33 cellular contexts compared by ENCODE assay signal in the genomic region with DNA sequence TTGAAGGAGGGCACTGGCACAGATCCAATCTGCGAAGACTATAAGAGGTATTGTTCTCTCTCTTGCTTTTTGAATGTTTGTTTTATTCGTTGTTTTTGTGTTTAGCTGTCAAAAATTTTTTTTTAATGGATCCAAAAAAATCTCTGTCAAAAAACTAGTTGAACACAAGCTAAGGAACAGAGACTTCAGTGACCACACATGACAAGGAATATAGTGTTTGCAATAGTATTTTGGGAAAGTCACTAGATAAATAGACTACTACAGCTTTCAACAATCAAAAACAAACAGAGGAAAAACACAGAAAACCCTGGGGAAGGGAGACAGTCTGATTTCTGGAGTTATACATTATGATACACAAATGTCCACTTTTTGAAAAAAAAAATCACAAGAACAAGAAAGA.
"Had no signal": no experiment of that assay in that cellular context is flagged by ENCODE, and none has a peak within 500 bp of the region (broad histone marks: within the 10 kb centered on the region; RNA-seq: fewer than 3 reads in every experiment).

No MANE protein-coding gene starts in this region.

- H3K36me3 ChIP-seq: adrenal gland, esophagus squamous epithelium had no signal

- H3K27me3 ChIP-seq: adrenal gland, body of pancreas had no signal

- H3K4me1 Mint-ChIP-seq: activated CD4-positive, alpha-beta T cell treated with anti-CD3 and anti-CD28 coated beads for 36 hours; activated CD4-positive, alpha-beta T cell treated with anti-CD3 and anti-CD28 coated beads, Interleukin-2, amount 10 ng/mL, durations not matched to agents 24 days and 14 days; activated CD8-positive, alpha-beta memory T cell treated with anti-CD3 and anti-CD28 coated beads, Interleukin-2, amount 10 ng/mL, durations not matched to agents 7 days and 5 days; activated naive CD4-positive, alpha-beta T cell treated with anti-CD3 and anti-CD28 coated beads, Interleukin-2, amount 50 U/mL, for 24 hours; activated naive CD8-positive, alpha-beta T cell treated with anti-CD3 and anti-CD28 coated beads for 36 hours; activated naive CD8-positive, alpha-beta T cell treated with anti-CD3 and anti-CD28 coated beads, Interleukin-2, amount 50 U/mL, for 24 hours had no signal

- H3K27ac Mint-ChIP-seq: activated CD4-positive, alpha-beta memory T cell treated with anti-CD3 and anti-CD28 coated beads for 36 hours; activated CD4-positive, alpha-beta T cell treated with anti-CD3 and anti-CD28 coated beads for 36 hours; activated CD4-positive, alpha-beta T cell treated with anti-CD3 and anti-CD28 coated beads, Interleukin-2, amount 10 ng/mL, durations not matched to agents 24 days and 14 days; activated CD8-positive, alpha-beta memory T cell treated with anti-CD3 and anti-CD28 coated beads, Interleukin-2, amount 10 ng/mL, durations not matched to agents 7 days and 5 days; activated CD8-positive, alpha-beta T cell treated with anti-CD3 and anti-CD28 coated beads, Interleukin-2, amount 10 ng/mL, durations not matched to agents 7 days and 5 days; activated naive CD4-positive, alpha-beta T cell treated with anti-CD3 and anti-CD28 coated beads for 36 hours; activated naive CD4-positive, alpha-beta T cell treated with anti-CD3 and anti-CD28 coated beads, Interleukin-2, amount 50 U/mL, for 24 hours; activated naive CD8-positive, alpha-beta T cell treated with anti-CD3 and anti-CD28 coated beads for 36 hours; activated naive CD8-positive, alpha-beta T cell treated with anti-CD3 and anti-CD28 coated beads, Interleukin-2, amount 50 U/mL, for 24 hours; activated T-helper 1 cell treated with anti-CD3 and anti-CD28 coated beads, Interleukin-12 subunit alpha, Interleukin-12 subunit beta, Interleukin-2, Interleukin-4 antibody, amounts not matched to agents 30 ng/mL and 10 ng/mL and 1 ng/mL, durations not matched to agents 14 hours and 24 hours and 36 hours; activated T-helper 2 cell treated with anti-CD3 and anti-CD28 coated beads, Interferon-gamma antibody, Interleukin-2, Interleukin-4, amounts not matched to agents 10 μg/mL and 5 μg/mL and 100 μg/mL, durations not matched to agents 14 hours and 24 hours and 36 hours; effector memory CD8-positive, alpha-beta T cell had no signal

- H3K27ac ChIP-seq: adrenal gland, body of pancreas, epithelial cell of prostate, esophagus squamous epithelium had no signal

- ATAC-seq: activated CD4-positive, alpha-beta T cell treated with anti-CD3 and anti-CD28 coated beads for 36 hours; activated CD8-positive, alpha-beta memory T cell treated with anti-CD3 and anti-CD28 coated beads, Interleukin-2, amount 10 ng/mL, durations not matched to agents 7 days and 5 days; activated CD8-positive, alpha-beta T cell treated with anti-CD3 and anti-CD28 coated beads, Interleukin-2, amount 10 ng/mL, durations not matched to agents 7 days and 5 days; activated naive CD8-positive, alpha-beta T cell treated with anti-CD3 and anti-CD28 coated beads, Interleukin-2, amount 50 U/mL, for 24 hours; body of pancreas; effector memory CD8-positive, alpha-beta T cell had no signal

- H3K4me1 ChIP-seq: adrenal gland, body of pancreas, esophagus squamous epithelium had no signal

- H3K27me3 Mint-ChIP-seq: activated naive CD4-positive, alpha-beta T cell treated with anti-CD3 and anti-CD28 coated beads, Interleukin-2, amount 50 U/mL, for 24 hours had no signal

- H3K4me3 ChIP-seq: adrenal gland, body of pancreas, esophagus squamous epithelium had no signal

- FAIRE-seq: colon, endothelial cell of umbilical vein had no signal

- DNase-seq: activated CD4-positive, alpha-beta memory T cell treated with anti-CD3 and anti-CD28 coated beads for 36 hours; activated CD4-positive, alpha-beta T cell treated with anti-CD3 and anti-CD28 coated beads for 36 hours; activated CD4-positive, CD25-positive, alpha-beta regulatory T cell; activated CD4-positive, CD25-positive, alpha-beta regulatory T cell treated with anti-CD3 and anti-CD28 coated beads, Interleukin-2, amount 50 U/mL, for 72 hours; activated CD8-positive, alpha-beta memory T cell treated with anti-CD3 and anti-CD28 coated beads, Interleukin-2, amount 10 ng/mL, durations not matched to agents 7 days and 5 days; activated CD8-positive, alpha-beta memory T cell treated with anti-CD3 and anti-CD28 coated beads, Interleukin-2, amount 50 U/mL, for 4 hours; activated CD8-positive, alpha-beta T cell treated with anti-CD3 and anti-CD28 coated beads, Interleukin-2, amount 10 ng/mL, durations not matched to agents 7 days and 5 days; activated effector memory CD4-positive, alpha-beta T cell treated with anti-CD3 and anti-CD28 coated beads, Interleukin-2, amount 50 U/mL, for 16 hours; activated naive CD4-positive, alpha-beta T cell treated with anti-CD3 and anti-CD28 coated beads for 36 hours; activated naive CD8-positive, alpha-beta T cell treated with anti-CD3 and anti-CD28 coated beads for 36 hours; activated naive CD8-positive, alpha-beta T cell treated with anti-CD3 and anti-CD28 coated beads, Interleukin-2, amount 50 U/mL, for 24 hours; activated T-cell treated with anti-CD3 and anti-CD28 coated beads, Interleukin-2, amount 50 U/mL, for 1 hour; activated T-cell treated with anti-CD3 and anti-CD28 coated beads, Interleukin-2, amount 50 U/mL, for 48 hours; adrenal gland; amygdala; aorta; body of pancreas; caudate nucleus; cortex of kidney; dermis blood vessel endothelial cell; effector CD4-positive, alpha-beta T cell; effector memory CD8-positive, alpha-beta T cell; esophagus squamous epithelium; foreskin melanocyte; head of caudate nucleus; T-helper 2 cell had no signal

- H3K4me3 Mint-ChIP-seq: activated CD4-positive, alpha-beta memory T cell treated with anti-CD3 and anti-CD28 coated beads for 36 hours; activated CD4-positive, alpha-beta T cell treated with anti-CD3 and anti-CD28 coated beads for 36 hours; activated CD4-positive, alpha-beta T cell treated with anti-CD3 and anti-CD28 coated beads, Interleukin-2, amount 10 ng/mL, durations not matched to agents 24 days and 14 days; activated CD8-positive, alpha-beta memory T cell treated with anti-CD3 and anti-CD28 coated beads, Interleukin-2, amount 10 ng/mL, durations not matched to agents 7 days and 5 days; activated CD8-positive, alpha-beta T cell treated with anti-CD3 and anti-CD28 coated beads, Interleukin-2, amount 10 ng/mL, durations not matched to agents 7 days and 5 days; activated naive CD4-positive, alpha-beta T cell treated with anti-CD3 and anti-CD28 coated beads for 36 hours; activated naive CD4-positive, alpha-beta T cell treated with anti-CD3 and anti-CD28 coated beads, Interleukin-2, amount 50 U/mL, for 24 hours; activated naive CD8-positive, alpha-beta T cell treated with anti-CD3 and anti-CD28 coated beads for 36 hours; activated naive CD8-positive, alpha-beta T cell treated with anti-CD3 and anti-CD28 coated beads, Interleukin-2, amount 50 U/mL, for 24 hours; activated T-helper 1 cell treated with anti-CD3 and anti-CD28 coated beads, Interleukin-12 subunit alpha, Interleukin-12 subunit beta, Interleukin-2, Interleukin-4 antibody, amounts not matched to agents 30 ng/mL and 10 ng/mL and 1 ng/mL, durations not matched to agents 14 hours and 24 hours and 36 hours; effector memory CD8-positive, alpha-beta T cell had no signal
